Comparison of ENCODE assay signal across 1 cellular context in the genomic region with DNA sequence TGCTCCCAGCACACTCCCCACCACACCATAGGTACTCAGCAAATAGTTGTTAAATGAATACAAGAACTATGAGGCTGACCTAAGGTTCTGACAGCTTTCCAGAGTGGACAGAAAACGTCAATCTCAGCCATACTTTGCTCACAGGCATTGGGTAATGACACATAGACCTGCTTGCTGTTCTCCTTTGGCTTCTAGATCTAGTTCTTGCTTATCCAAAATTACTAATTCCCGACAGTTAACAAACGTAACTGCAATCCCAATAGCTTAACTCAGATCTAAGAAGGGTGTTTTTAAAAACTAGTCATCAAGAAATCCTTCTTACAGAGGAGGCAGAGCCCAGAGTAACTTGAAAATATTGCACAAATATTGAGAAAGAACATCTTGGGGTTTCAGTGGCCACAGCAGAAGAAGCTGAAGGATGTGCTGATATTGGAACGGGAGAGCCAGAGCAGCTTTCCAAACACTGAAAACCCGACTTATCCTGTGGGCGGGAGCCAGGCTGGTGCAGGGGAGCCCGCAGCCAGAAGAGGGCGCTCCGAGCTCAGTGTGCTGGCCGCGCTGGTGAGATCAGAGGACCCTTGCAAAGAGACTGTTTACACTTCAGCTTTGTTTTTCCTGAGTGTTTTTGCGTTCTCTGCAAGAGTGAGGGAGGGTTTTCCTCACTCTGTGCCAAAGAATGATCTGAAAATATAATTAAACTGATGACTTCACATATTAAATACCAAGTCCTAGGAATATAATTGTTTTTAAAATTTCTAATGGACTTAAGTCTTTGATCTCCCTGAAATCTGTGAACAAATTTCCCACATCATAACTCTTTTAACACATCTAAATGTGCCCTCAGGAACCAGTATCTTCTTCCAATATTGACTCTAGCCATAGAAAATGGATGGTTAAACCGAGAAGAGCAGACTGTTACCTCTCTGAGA.
A peak's percentile ranks its signal among the peaks of the same experiment; 100 is the strongest.
TF ChIP-seq lines count a peak whose summit lies in the region.

No MANE protein-coding gene starts in this region.

TF ChIP-seq in HEK293, 187 proteins besides CTCF, POLR2A, EP300 and RAD21 (continued from another document):
- TF ChIP-seq, protein P1, sequence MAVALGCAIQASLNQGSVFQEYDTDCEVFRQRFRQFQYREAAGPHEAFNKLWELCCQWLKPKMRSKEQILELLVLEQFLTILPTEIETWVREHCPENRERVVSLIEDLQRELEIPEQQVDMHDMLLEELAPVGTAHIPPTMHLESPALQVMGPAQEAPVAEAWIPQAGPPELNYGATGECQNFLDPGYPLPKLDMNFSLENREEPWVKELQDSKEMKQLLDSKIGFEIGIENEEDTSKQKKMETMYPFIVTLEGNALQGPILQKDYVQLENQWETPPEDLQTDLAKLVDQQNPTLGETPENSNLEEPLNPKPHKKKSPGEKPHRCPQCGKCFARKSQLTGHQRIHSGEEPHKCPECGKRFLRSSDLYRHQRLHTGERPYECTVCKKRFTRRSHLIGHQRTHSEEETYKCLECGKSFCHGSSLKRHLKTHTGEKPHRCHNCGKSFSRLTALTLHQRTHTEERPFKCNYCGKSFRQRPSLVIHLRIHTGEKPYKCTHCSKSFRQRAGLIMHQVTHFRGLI (tag by site-specific recombination; IDR thresholded peaks at IDR 0.05), result 0 out of 2 replicates have a peak, but pooled peaks have one; percentile 19
- TF ChIP-seq ZBTB7A (tag by site-specific recombination; IDR thresholded peaks at IDR 0.05; ENCODE audit: low read depth) (no peak), ZNF335 (tag by site-specific recombination; conservative IDR thresholded peaks at IDR 0.05) (peak; percentile 17; the same call in 1 of the 2 replicates), GLIS1 (tag by site-specific recombination; IDR thresholded peaks at IDR 0.05) (peak; percentile 64), ZXDB (tag by site-specific recombination; IDR thresholded peaks at IDR 0.05) (0 out of 2 replicates have a peak, but pooled peaks have one; percentile 26), ZNF2 (tag by site-specific recombination; IDR thresholded peaks at IDR 0.05) (peak; percentile 65; the same call in 1 of the 2 replicates), ZFHX2 (tag by site-specific recombination; conservative IDR thresholded peaks at IDR 0.05) (peak; percentile 85), ZNF600 (tag by site-specific recombination; IDR thresholded peaks at IDR 0.05) (0 out of 2 replicates have a peak, but pooled peaks have one; percentile 39), ZNF654 (tag by site-specific recombination; IDR thresholded peaks at IDR 0.05; ENCODE audit: low read depth) (peak; percentile 96), ZNF561 (tag by site-specific recombination; IDR thresholded peaks at IDR 0.05; ENCODE audit: borderline replicate concordance) (0 out of 2 replicates have a peak, but pooled peaks have one; percentile 30), ZNF544 (tag by site-specific recombination; IDR thresholded peaks at IDR 0.05) (no peak), ZBTB44 (tag by site-specific recombination; IDR thresholded peaks at IDR 0.05) (peak; percentile 28; the same call in 1 of the 2 replicates), ZFP69B (tag by site-specific recombination; IDR thresholded peaks at IDR 0.05) (no peak), ZBTB17 (tag by site-specific recombination; IDR thresholded peaks at IDR 0.05) (0 out of 2 replicates have a peak, but pooled peaks have one; percentile 38), ZNF501 (tag by site-specific recombination; IDR thresholded peaks at IDR 0.05) (0 out of 2 replicates have a peak, but pooled peaks have one; percentile 44), SP7 (tag by site-specific recombination; IDR thresholded peaks at IDR 0.05) (no peak), EGR2 (tag by site-specific recombination; IDR thresholded peaks at IDR 0.05; ENCODE audit: low read depth) (peak; percentile 57; the same call in 1 of the 2 replicates), ZNF660 (tag by site-specific recombination; IDR thresholded peaks at IDR 0.05) (peak; percentile 93)
- TF ChIP-seq, protein P2, sequence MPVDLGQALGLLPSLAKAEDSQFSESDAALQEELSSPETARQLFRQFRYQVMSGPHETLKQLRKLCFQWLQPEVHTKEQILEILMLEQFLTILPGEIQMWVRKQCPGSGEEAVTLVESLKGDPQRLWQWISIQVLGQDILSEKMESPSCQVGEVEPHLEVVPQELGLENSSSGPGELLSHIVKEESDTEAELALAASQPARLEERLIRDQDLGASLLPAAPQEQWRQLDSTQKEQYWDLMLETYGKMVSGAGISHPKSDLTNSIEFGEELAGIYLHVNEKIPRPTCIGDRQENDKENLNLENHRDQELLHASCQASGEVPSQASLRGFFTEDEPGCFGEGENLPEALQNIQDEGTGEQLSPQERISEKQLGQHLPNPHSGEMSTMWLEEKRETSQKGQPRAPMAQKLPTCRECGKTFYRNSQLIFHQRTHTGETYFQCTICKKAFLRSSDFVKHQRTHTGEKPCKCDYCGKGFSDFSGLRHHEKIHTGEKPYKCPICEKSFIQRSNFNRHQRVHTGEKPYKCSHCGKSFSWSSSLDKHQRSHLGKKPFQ (tag by site-specific recombination; IDR thresholded peaks at IDR 0.05), result peak; percentile 85
- TF ChIP-seq, protein P3, sequence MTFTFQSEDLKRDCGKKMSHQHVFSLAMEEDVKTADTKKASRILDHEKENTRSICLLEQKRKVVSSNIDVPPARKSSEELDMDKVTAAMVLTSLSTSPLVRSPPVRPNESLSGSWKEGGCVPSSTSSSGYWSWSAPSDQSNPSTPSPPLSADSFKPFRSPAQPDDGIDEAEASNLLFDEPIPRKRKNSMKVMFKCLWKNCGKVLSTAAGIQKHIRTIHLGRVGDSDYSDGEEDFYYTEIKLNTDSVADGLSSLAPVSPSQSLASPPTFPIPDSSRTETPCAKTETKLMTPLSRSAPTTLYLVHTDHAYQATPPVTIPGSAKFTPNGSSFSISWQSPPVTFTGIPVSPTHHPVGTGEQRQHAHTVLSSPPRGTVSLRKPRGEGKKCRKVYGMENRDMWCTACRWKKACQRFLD (tag by site-specific recombination; IDR thresholded peaks at IDR 0.05), result no peak
